ENCODE assay signal across 11 cellular contexts in the genomic region with DNA sequence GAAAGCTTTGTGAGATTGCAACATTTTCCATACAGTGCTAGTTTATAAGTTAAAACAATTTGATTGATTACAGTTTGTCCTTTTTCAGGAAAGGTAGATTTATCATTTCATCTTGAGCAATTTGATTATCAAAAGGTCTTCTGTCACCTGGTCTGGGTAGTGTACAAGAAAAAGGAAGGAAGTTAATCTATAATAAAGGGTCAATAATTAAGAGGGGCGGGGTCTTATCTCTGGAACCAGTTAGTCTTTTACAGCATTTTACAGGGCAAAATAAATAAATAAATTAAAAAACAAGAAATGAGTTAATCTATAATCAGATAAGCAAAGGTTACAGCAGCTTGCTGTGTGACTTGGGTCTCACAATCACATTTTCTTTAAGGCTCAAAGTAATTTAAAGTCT.
"Had no signal": no experiment of that assay in that cellular context is flagged by ENCODE, and none has a peak within 500 bp of the region (broad histone marks: within the 10 kb centered on the region; RNA-seq: fewer than 3 reads in every experiment).

No MANE protein-coding gene starts in this region.

- H3K27ac ChIP-seq: GM23248 had no signal

- H3K9me3 ChIP-seq: HAP-1 had no signal

- H3K9ac ChIP-seq: GM23248 had no signal

- H3K27ac Mint-ChIP-seq: GM23338, H9, HFFc6 had no signal

- DNase-seq: GM23248, GOT3, H7, H9, HCEC 1CT, HFFc6 had no signal

- FAIRE-seq: H1, H54 had no signal

- H3K4me1 ChIP-seq: HAP-1 had no signal

- H3K4me3 Mint-ChIP-seq: GM23338, H9, HFFc6 had no signal

- H3K36me3 ChIP-seq: HAP-1 had no signal

- H3K4me3 ChIP-seq: GM23248, GM23338, HAP-1 had no signal

- ATAC-seq: GM23338, HCT116 had no signal

- H3K9me3 Mint-ChIP-seq: GM23338 had no signal
